ENCODE assay signal across 31 cellular contexts in the genomic region with DNA sequence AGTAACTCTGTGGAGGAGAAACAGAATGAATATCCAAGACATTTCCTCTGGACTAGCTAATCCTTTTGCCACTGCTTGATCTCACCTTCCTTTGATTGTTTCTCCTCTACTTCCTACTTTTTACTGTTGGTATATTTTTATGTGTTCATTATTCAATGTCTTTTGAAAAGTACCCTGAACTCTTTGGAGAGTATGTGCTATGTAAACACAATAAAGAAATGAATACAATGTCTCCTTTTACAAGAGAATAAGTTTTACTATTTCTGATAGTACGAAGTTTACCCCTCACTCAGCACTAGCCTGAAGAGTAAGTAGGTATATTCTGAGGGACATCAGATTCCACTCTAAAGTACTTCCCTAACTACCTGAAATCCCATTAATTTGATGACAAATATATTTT. TPM values are rescaled to one million over a fixed set of nuclear protein-coding genes. Genes with fewer than 3 reads are reported as not detected.
DNase-seq lines count a peak whose midpoint lies in the region; ATAC-seq, FAIRE-seq and TF ChIP-seq lines count a peak whose summit lies in the region.
"Had no signal": no experiment of that assay in that cellular context is flagged by ENCODE, and none has a peak within 500 bp of the region (broad histone marks: within the 10 kb centered on the region; RNA-seq: fewer than 3 reads in every experiment).

No MANE protein-coding gene starts in this region.

- no peak for FAIRE-seq in A549 (lab: Jason Lieb, UNC)
- FAIRE-seq: GM12878, GM12892, GM18507 had no signal

- peak overlapping the region; percentile 52 to 92; a peak in 4 of 6 replicates for H3K27ac ChIP-seq in A549
- H3K27ac ChIP-seq: 22Rv1, BLaER1 had no signal

- POLR2A ChIA-PET in A549 (lab: Yijun Ruan, JAX), result no interaction called here

- 81% methylated on average over 1 of the region's 1 CpG for whole genome bisulfite sequencing in A549 (ENCODE audit: missing lambda C conversion rate)

- intact Hi-C loops in left colon (cut with DNase I, micrococcal nuclease), result no loop called here

- H3K4me2 ChIP-seq in A549, result no peak overlapping the region
- H3K4me2 ChIP-seq: BLaER1 had no signal

- H3K9me3 Mint-ChIP-seq in endothelial cell (ENCODE audit: unreplicated experiment), result no peaks in the 10 kb centered on the region
- H3K9me3 Mint-ChIP-seq: CD14-positive monocyte; CD4-positive, alpha-beta memory T cell; CD4-positive, CD25-positive, alpha-beta regulatory T cell; CD8-positive, alpha-beta memory T cell had no signal

- H3K36me3 Mint-ChIP-seq in endothelial cell (ENCODE audit: low read depth, unreplicated experiment), result peaks cover 6% of the 10 kb centered on the region
- H3K36me3 Mint-ChIP-seq: CD14-positive monocyte; CD4-positive, CD25-positive, alpha-beta regulatory T cell had no signal

- H3K9me3 ChIP-seq in A549, result no peaks in the 10 kb centered on the region
- H3K9me3 ChIP-seq: BE2C, BLaER1 had no signal

- H3K27me3 Mint-ChIP-seq in endothelial cell (ENCODE audit: unreplicated experiment), result no peaks in the 10 kb centered on the region
- H3K27me3 Mint-ChIP-seq: CD4-positive, alpha-beta memory T cell; CD4-positive, CD25-positive, alpha-beta regulatory T cell; CD8-positive, alpha-beta memory T cell had no signal

- CTCF ChIA-PET in A549 (lab: Yijun Ruan, JAX), result no interaction called here

- ATAC-seq in A549 (no peak), left colon (peak; percentile 71)
- ATAC-seq: GM12878 had no signal

- TF ChIP-seq EP300 in A549 (IDR thresholded peaks at IDR 0.05), result no peak

- peak overlapping the region; percentile 42 for H3K27ac Mint-ChIP-seq in endothelial cell (ENCODE audit: unreplicated experiment)
- H3K27ac Mint-ChIP-seq: CD14-positive monocyte; CD4-positive, alpha-beta memory T cell; CD4-positive, CD25-positive, alpha-beta regulatory T cell; CD8-positive, alpha-beta memory T cell had no signal

- peaks cover 54% of the 10 kb centered on the region for H3K4me1 ChIP-seq in A549
- H3K4me1 ChIP-seq: BE2C, BLaER1 had no signal

- H3K4me1 Mint-ChIP-seq in endothelial cell (ENCODE audit: unreplicated experiment), result peaks cover 3% of the 10 kb centered on the region
- H3K4me1 Mint-ChIP-seq: CD14-positive monocyte; CD4-positive, alpha-beta memory T cell; CD4-positive, CD25-positive, alpha-beta regulatory T cell; CD8-positive, alpha-beta memory T cell had no signal

- no peak for TF ChIP-seq RAD21 in A549 (conservative IDR thresholded peaks at IDR 0.05 in 1 of 2, IDR thresholded peaks at IDR 0.05 in 1 of 2)

- DNase-seq in A549 (ENCODE audit: low read depth in 1 of 2, low spot score in 1 of 2), result no peak
- no peak for DNase-seq in endothelial cell (ENCODE audit: low spot score)
- DNase-seq in left colon, result no peak
- no peak for DNase-seq in middle frontal gyrus (ENCODE audit: extremely low spot score, low spot score)
- DNase-seq in NCI-H748 (lab: John Stamatoyannopoulos, UW; ENCODE audit: unreplicated experiment), result no peak
- DNase-seq in activated CD8-positive, alpha-beta memory T cell treated with anti-CD3 and anti-CD28 coated beads, Interleukin-2, amount 50 U/mL, for 48 hours, result no peak
- DNase-seq: ACHN; BE2C; C1 segment of cervical spinal cord; CD4-positive, alpha-beta memory T cell; CD4-positive, CD25-positive, alpha-beta regulatory T cell; CD8-positive, alpha-beta memory T cell; COR-L47; DMS 273 treated with DMSO at 0.1 percent for 48 hours; DMS153; DMS53; DMS79; DND-41; EL; GDM1 had no signal

- TF ChIP-seq CTCF in A549 (IDR thresholded peaks at IDR 0.05) (no peak), endothelial cell (IDR thresholded peaks at IDR 0.05; ENCODE audit: unreplicated experiment) (no peak)

- H3K4me3 ChIP-seq in A549, result no peak overlapping the region
- H3K4me3 ChIP-seq: BLaER1, GM12878 had no signal

- H3K4me3 Mint-ChIP-seq in endothelial cell (ENCODE audit: unreplicated experiment), result no peak overlapping the region
- H3K4me3 Mint-ChIP-seq: CD14-positive monocyte; CD4-positive, alpha-beta memory T cell; CD4-positive, CD25-positive, alpha-beta regulatory T cell; CD8-positive, alpha-beta memory T cell had no signal

- no peak for TF ChIP-seq POLR2A in A549 (IDR thresholded peaks at IDR 0.05; ENCODE audit: low read length)

TF ChIP-seq in A549, 52 proteins besides CTCF, POLR2A, EP300 and RAD21:
- TF ChIP-seq, protein P1, sequence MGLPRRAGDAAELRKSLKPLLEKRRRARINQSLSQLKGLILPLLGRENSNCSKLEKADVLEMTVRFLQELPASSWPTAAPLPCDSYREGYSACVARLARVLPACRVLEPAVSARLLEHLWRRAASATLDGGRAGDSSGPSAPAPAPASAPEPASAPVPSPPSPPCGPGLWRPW (IDR thresholded peaks at IDR 0.05), result no peak
- no peak for TF ChIP-seq HOXB13 (CRISPR knock-in tag; IDR thresholded peaks at IDR 0.05; ENCODE audit: low read depth)
- no peak for TF ChIP-seq TP53 (CRISPR knock-in tag; IDR thresholded peaks at IDR 0.05)
- no peak for TF ChIP-seq RCOR1 (IDR thresholded peaks at IDR 0.05; ENCODE audit: low read depth, low read length)
- TF ChIP-seq, protein P2, sequence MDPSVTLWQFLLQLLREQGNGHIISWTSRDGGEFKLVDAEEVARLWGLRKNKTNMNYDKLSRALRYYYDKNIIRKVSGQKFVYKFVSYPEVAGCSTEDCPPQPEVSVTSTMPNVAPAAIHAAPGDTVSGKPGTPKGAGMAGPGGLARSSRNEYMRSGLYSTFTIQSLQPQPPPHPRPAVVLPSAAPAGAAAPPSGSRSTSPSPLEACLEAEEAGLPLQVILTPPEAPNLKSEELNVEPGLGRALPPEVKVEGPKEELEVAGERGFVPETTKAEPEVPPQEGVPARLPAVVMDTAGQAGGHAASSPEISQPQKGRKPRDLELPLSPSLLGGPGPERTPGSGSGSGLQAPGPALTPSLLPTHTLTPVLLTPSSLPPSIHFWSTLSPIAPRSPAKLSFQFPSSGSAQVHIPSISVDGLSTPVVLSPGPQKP (IDR thresholded peaks at IDR 0.05; ENCODE audit: low read depth, low read length), result no peak
- TF ChIP-seq FOSL2 (IDR thresholded peaks at IDR 0.05), result no peak
- TF ChIP-seq FOSL2 (CRISPR knock-in tag; IDR thresholded peaks at IDR 0.05), result no peak

RNA-seq across cellular contexts. Expression of a gene that starts 19.9 kb away (rescaled TPM):
- polyA plus RNA-seq in A549 (2011; rRNA removed) (28.1 and 49.2 TPM in 2 replicates), A549 (2017; fragmentation: RNase III; extraction: RNeasy Plus Mini Kit Qiagen cat#74134 plus additional on column Dnase treatment) (18.7 to 28.6 TPM (median 24.8 TPM) in 3 replicates)
- polyA plus RNA-seq in A549 (2012; cell fraction: cytosol; rRNA removed), result 5.3 and 6.4 TPM in 2 replicates
- 5.9 and 7.0 TPM in 2 replicates for polyA plus RNA-seq in A549 (2012; cell fraction: nucleus; rRNA removed)
- 23.4 and 35.7 TPM in 2 replicates for polyA minus RNA-seq in A549 (2011; rRNA and poly(A)+ RNA removed)
- total RNA-seq in endothelial cell (ENCODE audit: unreplicated experiment) (not detected), left colon (under 1 TPM; 0.20 to 0.27 TPM)
- total RNA-seq: A172; A673; CD4-positive, alpha-beta memory T cell; CD4-positive, CD25-positive, alpha-beta regulatory T cell; CD8-positive, alpha-beta memory T cell; Daoy; G401 had no signal
- polyA plus RNA-seq: CD14-positive monocyte; CD4-positive, CD25-positive, alpha-beta regulatory T cell; CD8-positive, alpha-beta memory T cell; GM12878 had no signal

RNA-seq across cellular contexts. Expression of a gene that starts 36.9 kb away (rescaled TPM):
- polyA plus RNA-seq in A549 (2011; rRNA removed) (0.14 and 0.28 TPM in 2 replicates), A549 (2017; fragmentation: RNase III; extraction: RNeasy Plus Mini Kit Qiagen cat#74134 plus additional on column Dnase treatment) (0.10 to 0.17 TPM (median 0.11 TPM) in 3 replicates)
- 0.06 TPM in 1 of 2 replicates, not detected in the other for polyA plus RNA-seq in A549 (2012; cell fraction: cytosol; rRNA removed)
- polyA plus RNA-seq in A549 (2012; cell fraction: nucleus; rRNA removed), result 0.11 and 0.26 TPM in 2 replicates
- polyA minus RNA-seq in A549 (2011; rRNA and poly(A)+ RNA removed), result 0.29 TPM in 1 of 2 replicates, not detected in the other
- total RNA-seq in endothelial cell (ENCODE audit: unreplicated experiment) (not detected), left colon (not detected)
- total RNA-seq: A172; A673; CD4-positive, alpha-beta memory T cell; CD4-positive, CD25-positive, alpha-beta regulatory T cell; CD8-positive, alpha-beta memory T cell; Daoy; G401; GM12878 had no signal
- polyA plus RNA-seq: AG04450; CD14-positive monocyte; CD4-positive, alpha-beta memory T cell; CD4-positive, CD25-positive, alpha-beta regulatory T cell; CD8-positive, alpha-beta memory T cell; GM12878 had no signal

RNA-seq across cellular contexts. Expression of a gene that starts 59.9 kb away (rescaled TPM):
- polyA plus RNA-seq in A549 (2011; rRNA removed) (91.1 and 98.2 TPM in 2 replicates), A549 (2017; fragmentation: RNase III; extraction: RNeasy Plus Mini Kit Qiagen cat#74134 plus additional on column Dnase treatment) (71.1 to 75.7 TPM (median 72.8 TPM) in 3 replicates)
- polyA plus RNA-seq in A549 (2012; cell fraction: cytosol; rRNA removed), result 17.0 and 17.4 TPM in 2 replicates
- 13.0 and 17.9 TPM in 2 replicates for polyA plus RNA-seq in A549 (2012; cell fraction: nucleus; rRNA removed)
- polyA minus RNA-seq in A549 (2011; rRNA and poly(A)+ RNA removed), result 49.6 and 56.1 TPM in 2 replicates
- total RNA-seq in endothelial cell (ENCODE audit: unreplicated experiment) (4.5 TPM), left colon (10 to 100 TPM; 10.5 to 11.3 TPM)
